ENCODE assay signal across 24 cellular contexts in the genomic region with DNA sequence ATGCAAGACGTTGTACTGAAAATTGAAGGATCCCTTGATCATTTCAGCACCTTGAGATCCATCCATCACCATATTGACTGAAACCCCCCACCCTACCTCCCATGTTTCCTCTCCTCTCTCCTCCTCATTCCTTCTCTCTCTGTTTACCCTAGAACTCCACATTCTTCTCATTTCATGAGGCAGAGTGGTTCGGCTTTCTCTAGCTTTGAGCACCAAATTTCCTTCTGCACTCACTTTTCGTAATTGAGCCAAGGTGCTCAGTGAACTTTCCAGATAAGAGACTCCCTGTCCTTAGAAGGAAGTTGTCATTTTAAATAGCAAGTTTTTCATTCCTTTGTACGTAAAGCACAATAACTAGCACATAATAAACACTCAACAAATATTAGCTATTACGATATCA.
DNase-seq lines count a peak whose midpoint lies in the region; ATAC-seq, FAIRE-seq and TF ChIP-seq lines count a peak whose summit lies in the region.
"Had no signal": no experiment of that assay in that cellular context is flagged by ENCODE, and none has a peak within 500 bp of the region (broad histone marks: within the 10 kb centered on the region; RNA-seq: fewer than 3 reads in every experiment).

No MANE protein-coding gene starts in this region.

- peak overlapping the region; percentile 46 for H3K27ac Mint-ChIP-seq in type B pancreatic cell
- H3K27ac Mint-ChIP-seq: CD14-positive monocyte; CD4-positive, alpha-beta T cell; CD8-positive, alpha-beta memory T cell had no signal

- no peaks in the 10 kb centered on the region for H3K9me3 Mint-ChIP-seq in type B pancreatic cell
- H3K9me3 Mint-ChIP-seq: CD14-positive monocyte; CD4-positive, alpha-beta T cell; H9 had no signal

- no peaks in the 10 kb centered on the region for H3K4me1 ChIP-seq in H1 (replicated peaks in 1 of 4; ENCODE audit: control insufficient read depth in 3 of 4, insufficient read depth in 4 of 4, low read length in 3 of 4)
- H3K4me1 ChIP-seq in lower lobe of right lung: no peaks in the 10 kb centered on the region
- H3K4me1 ChIP-seq: BE2C; BLaER1 treated with 17β-estradiol and CSF1 and Interleukin-3, amounts not matched to agents 10 nM and 100 nM had no signal

- no peaks in the 10 kb centered on the region for H3K27me3 Mint-ChIP-seq in type B pancreatic cell

- H2BK5ac ChIP-seq in H1 (ENCODE audit: low read depth, low read length): no peak overlapping the region

- H4K8ac ChIP-seq in H1 (ENCODE audit: extremely low read depth, insufficient read depth, low read length): no peak overlapping the region

- H4K91ac ChIP-seq in H1 (replicated peaks; ENCODE audit: insufficient read length, low read length): no peak overlapping the region

- H2AFZ ChIP-seq in H1 (ENCODE audit: low read length): peak overlapping the region; percentile 56; the same call in 1 of the 2 replicates

- no peaks in the 10 kb centered on the region for H3K79me1 ChIP-seq in H1 (ENCODE audit: low read depth, low read length)

- ATAC-seq in lower lobe of right lung (peak; percentile 74 to 77), GM18517 (IDR thresholded peaks at IDR 0.05; ENCODE audit: unreplicated experiment) (no peak)
- ATAC-seq: A549, GM12878, HCT116 had no signal

- no peaks in the 10 kb centered on the region for H3K27me3 ChIP-seq in H1 (replicated peaks in 1 of 4; ENCODE audit: control insufficient read depth in 3 of 4, extremely low read depth in 1 of 4, insufficient read depth in 3 of 4, low read length in 3 of 4)
- no peaks in the 10 kb centered on the region for H3K27me3 ChIP-seq in lower lobe of right lung (ENCODE audit: low read depth)
- H3K27me3 ChIP-seq: BE2C; BLaER1 treated with 17β-estradiol and CSF1 and Interleukin-3, amounts not matched to agents 10 nM and 100 nM had no signal

- H3K14ac ChIP-seq in H1 (ENCODE audit: insufficient read length): no peak overlapping the region

- H2AK5ac ChIP-seq in H1 (ENCODE audit: low read depth, low read length): no peak overlapping the region

- WGBS in H1 (ENCODE audit: extremely low coverage in 1 of 2, insufficient coverage in 1 of 2, insufficient read length in 1 of 2, insufficient replicate concordance in 2 of 2, low coverage in 1 of 2, low lambda C conversion rate in 2 of 2, missing lambda C conversion rate in 1 of 2), 2 experiments: 95% methylated on average over 5 of the region's 5 CpGs; no CpG with 5 or more reads in 1 of the 2 experiments

- H2BK12ac ChIP-seq in H1 (ENCODE audit: low read depth, low read length): no peak overlapping the region

- H4K5ac ChIP-seq in H1 (ENCODE audit: insufficient read length, low read depth, low read length): no peak overlapping the region

- no peaks in the 10 kb centered on the region for H3K23me2 ChIP-seq in H1 (ENCODE audit: low read depth, low read length)

- no peak for TF ChIP-seq CTCF in H1 (IDR thresholded peaks at IDR 0.05; ENCODE audit: control extremely low read depth in 1 of 3, insufficient read depth in 1 of 3, low read depth in 1 of 3, low read length in 3 of 3)
- no peak for TF ChIP-seq CTCF in lower lobe of right lung (IDR thresholded peaks at IDR 0.05)
- TF ChIP-seq CTCF in type B pancreatic cell (conservative IDR thresholded peaks at IDR 0.05): no peak

- no peak overlapping the region for H3K18ac ChIP-seq in H1 (ENCODE audit: extremely low read depth, low read length)

- H3K36me3 ChIP-seq in H1 (ENCODE audit: control insufficient read depth in 2 of 4, insufficient read depth in 4 of 4, low read length in 3 of 4): no peaks in the 10 kb centered on the region
- no peaks in the 10 kb centered on the region for H3K36me3 ChIP-seq in lower lobe of right lung
- H3K36me3 ChIP-seq: BE2C; BLaER1 treated with 17β-estradiol and CSF1 and Interleukin-3, amounts not matched to agents 10 nM and 100 nM had no signal

- no peak overlapping the region for H2BK15ac ChIP-seq in H1 (ENCODE audit: low read length)

- no peaks in the 10 kb centered on the region for H3K36me3 Mint-ChIP-seq in type B pancreatic cell
- H3K36me3 Mint-ChIP-seq: CD14-positive monocyte; CD8-positive, alpha-beta memory T cell had no signal

- no peak overlapping the region for H3K4me3 ChIP-seq in H1 (ENCODE audit: extremely low read depth in 1 of 4, insufficient read depth in 2 of 4, low read depth in 3 of 4, low read length in 4 of 4)
- H3K4me3 ChIP-seq in lower lobe of right lung: no peak overlapping the region
- H3K4me3 ChIP-seq: A549; BLaER1 treated with 17β-estradiol and CSF1 and Interleukin-3, amounts not matched to agents 10 nM and 100 nM; GM12878 had no signal

- H3K9me3 ChIP-seq in H1 (ENCODE audit: insufficient read depth in 2 of 2, low read depth in 1 of 2, low read length in 1 of 2): no peaks in the 10 kb centered on the region
- no peaks in the 10 kb centered on the region for H3K9me3 ChIP-seq in lower lobe of right lung
- H3K9me3 ChIP-seq: A549, BE2C had no signal

- H3K23ac ChIP-seq in H1 (ENCODE audit: insufficient read length): no peak overlapping the region

- H4K20me1 ChIP-seq in H1 (replicated peaks in 1 of 2; ENCODE audit: control insufficient read depth in 1 of 2, insufficient read depth in 2 of 2, low read length in 2 of 2): no peaks in the 10 kb centered on the region
- H4K20me1 ChIP-seq: BLaER1 treated with 17β-estradiol and CSF1 and Interleukin-3, amounts not matched to agents 10 nM and 100 nM had no signal

- H3K27ac ChIP-seq in H1 (ENCODE audit: low read depth, low read length) (no peak overlapping the region), lower lobe of right lung (peak overlapping the region; percentile 55)
- H3K27ac ChIP-seq: A549; BLaER1 treated with 17β-estradiol and CSF1 and Interleukin-3, amounts not matched to agents 10 nM and 100 nM had no signal

- DNase-seq in H1 (ENCODE audit: low read depth in 1 of 2, low spot score in 2 of 2): no peak
- DNase-seq in lower lobe of right lung: no peak
- DNase-seq in type B pancreatic cell (ENCODE audit: extremely low spot score, unreplicated experiment): no peak
- DNase-seq in SKM-1 treated with dmso at 0.1 percent for 144 hours (lab: John Stamatoyannopoulos, UW; ENCODE audit: unreplicated experiment): no peak
- no peak for DNase-seq in activated CD8-positive, alpha-beta memory T cell treated with anti-CD3 and anti-CD28 coated beads for 24 hours
- DNase-seq in NCI-H1694 (lab: John Stamatoyannopoulos, UW): no peak
- DNase-seq: 8988T; ACHN; AML-193; BE2C; CD4-positive, alpha-beta T cell; CD8-positive, alpha-beta memory T cell; DMS 273 treated with DMSO at 0.1 percent for 48 hours; DMS79; EL; GDM1; H9 had no signal

- H3K4ac ChIP-seq in H1 (replicated peaks; ENCODE audit: insufficient read length, low read depth, low read length): no peak overlapping the region

- no peak for TF ChIP-seq POLR2A in H1 (IDR thresholded peaks at IDR 0.05; ENCODE audit: control extremely low read depth in 1 of 2, low read depth in 2 of 2, low read length in 2 of 2)

- H3K56ac ChIP-seq in H1 (replicated peaks; ENCODE audit: insufficient read length, low read depth, low read length): no peak overlapping the region

- no peak overlapping the region for H3K9ac ChIP-seq in H1 (replicated peaks in 1 of 4; ENCODE audit: extremely low read depth in 1 of 4, low read depth in 3 of 4, low read length in 3 of 4)
- H3K9ac ChIP-seq: BLaER1 treated with 17β-estradiol and CSF1 and Interleukin-3, amounts not matched to agents 10 nM and 100 nM had no signal

- no peak overlapping the region for H2BK120ac ChIP-seq in H1 (replicated peaks; ENCODE audit: low read depth, low read length)

- no peak for FAIRE-seq in H1 (lab: Jason Lieb, UNC)
- FAIRE-seq: A549, D721Med, GM12878 had no signal

- H3K4me1 Mint-ChIP-seq in type B pancreatic cell (ENCODE audit: unreplicated experiment): peaks cover 5% of the 10 kb centered on the region
- H3K4me1 Mint-ChIP-seq: CD8-positive, alpha-beta memory T cell had no signal

- intact Hi-C loops in lower lobe of right lung (cut with DNase I): no loop called here

- H2BK20ac ChIP-seq in H1 (ENCODE audit: low read length): no peak overlapping the region

- no peak for TF ChIP-seq EP300 in H1 (IDR thresholded peaks at IDR 0.05; ENCODE audit: borderline replicate concordance in 1 of 2, low read depth in 2 of 2, low read length in 2 of 2)

- CTCF ChIA-PET in H1 (lab: Charles Lee; ENCODE audit: partially characterized antibody): interaction anchor here (1.9 kb wide), 1 partner anchor 16 kb away, joined by 6 read pairs; no protein-coding TSS in a partner anchor

- H3K79me2 ChIP-seq in H1 (ENCODE audit: control insufficient read depth in 1 of 2, insufficient read depth in 2 of 2, low read length in 2 of 2): no peaks in the 10 kb centered on the region

- H3K4me2 ChIP-seq in H1 (ENCODE audit: insufficient read depth in 1 of 2, low read depth in 2 of 2, low read length in 2 of 2): no peak overlapping the region
- H3K4me2 ChIP-seq: A549; BLaER1 treated with 17β-estradiol and CSF1 and Interleukin-3, amounts not matched to agents 10 nM and 100 nM had no signal

- POLR2A ChIA-PET in H1 (lab: Charles Lee; ENCODE audit: partially characterized antibody): no interaction called here

- no peak overlapping the region for H3K4me3 Mint-ChIP-seq in type B pancreatic cell
- H3K4me3 Mint-ChIP-seq: CD14-positive monocyte; CD4-positive, alpha-beta T cell; CD8-positive, alpha-beta memory T cell; H9 had no signal

- TF ChIP-seq RAD21 in H1 (IDR thresholded peaks at IDR 0.05 in 1 of 2, conservative IDR thresholded peaks at IDR 0.05 in 1 of 2; ENCODE audit: low read depth in 2 of 2, low read length in 2 of 2): no peak

TF ChIP-seq in H1, 55 proteins besides CTCF, POLR2A, EP300 and RAD21:
- TF ChIP-seq RFX5 (IDR thresholded peaks at IDR 0.05; ENCODE audit: borderline replicate concordance, low read depth, low read length) (no peak), SAP30 (IDR thresholded peaks at IDR 0.05; ENCODE audit: insufficient read depth, insufficient replicate concordance, low read length) (no peak), CTBP2 (IDR thresholded peaks at IDR 0.05; ENCODE audit: borderline replicate concordance, insufficient read depth, insufficient read length, low read length) (no peak), FOSL1 (IDR thresholded peaks at IDR 0.05; ENCODE audit: insufficient read depth, low read depth, low read length) (no peak), SIX5 (IDR thresholded peaks at IDR 0.05; ENCODE audit: low read depth, low read length) (no peak), SRF (IDR thresholded peaks at IDR 0.05; ENCODE audit: low read depth, low read length) (no peak), TBP (IDR thresholded peaks at IDR 0.05; ENCODE audit: low read depth, low read length) (no peak)
- TF ChIP-seq, protein P1, sequence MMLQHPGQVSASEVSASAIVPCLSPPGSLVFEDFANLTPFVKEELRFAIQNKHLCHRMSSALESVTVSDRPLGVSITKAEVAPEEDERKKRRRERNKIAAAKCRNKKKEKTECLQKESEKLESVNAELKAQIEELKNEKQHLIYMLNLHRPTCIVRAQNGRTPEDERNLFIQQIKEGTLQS (IDR thresholded peaks at IDR 0.05; ENCODE audit: insufficient read depth, low read depth, low read length): no peak
TF ChIP-seq in H1: peak in this region for 0.
